Comparison of ENCODE assay signal across 8 cellular contexts in the genomic region with DNA sequence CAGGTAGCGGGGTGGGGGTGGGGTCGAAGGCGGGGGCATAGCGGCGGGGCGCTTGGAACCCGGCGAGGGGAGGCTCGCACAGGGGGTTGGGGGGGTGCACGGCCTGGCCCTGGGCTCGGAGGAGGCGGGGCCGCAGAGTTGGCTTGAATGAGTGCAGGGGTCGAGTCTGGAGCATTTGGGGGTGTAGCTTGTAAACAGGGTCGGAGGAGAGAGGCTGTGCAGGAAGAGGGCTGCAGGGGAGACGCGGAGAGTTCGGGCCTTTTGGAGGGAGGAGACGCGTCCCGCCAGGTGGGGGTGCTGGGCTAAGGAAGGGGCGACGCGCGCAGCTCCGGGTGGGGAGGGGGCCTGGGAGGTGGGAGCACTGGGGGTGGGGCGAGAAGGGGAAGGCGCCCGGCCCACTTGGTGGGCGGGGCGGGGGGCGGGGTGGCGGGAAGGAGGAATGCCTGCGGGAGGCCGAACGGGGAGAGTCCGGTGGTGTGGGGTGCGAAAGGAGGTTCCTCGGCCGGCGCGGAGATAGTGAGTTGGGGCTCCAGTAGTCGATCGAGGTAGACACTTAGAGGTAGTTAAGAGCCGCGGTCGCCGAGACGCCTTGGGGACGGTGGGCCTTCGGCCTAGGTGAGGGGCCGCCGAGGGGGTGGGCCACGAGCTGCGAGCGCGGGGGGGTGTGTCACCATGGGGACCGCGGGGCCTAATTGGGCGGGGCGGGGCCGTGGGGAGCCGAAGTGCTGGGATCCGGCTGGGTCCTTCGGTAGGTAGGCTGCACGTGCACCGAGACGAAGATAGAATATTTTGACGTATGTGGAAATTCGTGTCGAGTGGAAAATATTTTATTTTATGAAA.
A peak's percentile ranks its signal among the peaks of the same experiment; 100 is the strongest.
DNase-seq lines count a peak whose midpoint lies in the region; ATAC-seq and TF ChIP-seq lines count a peak whose summit lies in the region.

No MANE protein-coding gene starts in this region.

- peak; percentile 18 for ATAC-seq in HG02970 (IDR thresholded peaks at IDR 0.05; ENCODE audit: low FRiP score, unreplicated experiment)

- peak overlapping the region; percentile 89 for H3K27ac ChIP-seq in VCaP

- no peak for TF ChIP-seq CTCF in VCaP (conservative IDR thresholded peaks at IDR 0.05)

- DNase-seq in DMS 273 (lab: John Stamatoyannopoulos, UW; ENCODE audit: unreplicated experiment), result peak; percentile 83
- no peak for DNase-seq in DMS 273 treated with DMSO at 0.1 percent for 48 hours (lab: John Stamatoyannopoulos, UW)
- peak; percentile 58 for DNase-seq in NCI-H2029 (lab: John Stamatoyannopoulos, UW)
- peak; percentile 66 to 78 for DNase-seq in T47D (ENCODE audit: low read depth in 1 of 2, low spot score in 1 of 2)
- DNase-seq in iPS-NIHi7 (ENCODE audit: extremely low spot score), result peak; percentile 78
- peak; percentile 31 to 64 for DNase-seq in stimulated activated CD4-positive, alpha-beta T cell treated with anti-CD3 and anti-CD28 coated beads, Interleukin-12 subunit alpha, Interleukin-12 subunit beta, amount 100 ng/mL, for 24 hours (ENCODE audit: low read depth in 2 of 2)

- in situ Hi-C loops in T47D (cut with HindIII; ENCODE audit: low pct_unique_long_range_greater_than_20kb, low sequenced_read_pairs), result no loop called here
